In the genomic region with DNA sequence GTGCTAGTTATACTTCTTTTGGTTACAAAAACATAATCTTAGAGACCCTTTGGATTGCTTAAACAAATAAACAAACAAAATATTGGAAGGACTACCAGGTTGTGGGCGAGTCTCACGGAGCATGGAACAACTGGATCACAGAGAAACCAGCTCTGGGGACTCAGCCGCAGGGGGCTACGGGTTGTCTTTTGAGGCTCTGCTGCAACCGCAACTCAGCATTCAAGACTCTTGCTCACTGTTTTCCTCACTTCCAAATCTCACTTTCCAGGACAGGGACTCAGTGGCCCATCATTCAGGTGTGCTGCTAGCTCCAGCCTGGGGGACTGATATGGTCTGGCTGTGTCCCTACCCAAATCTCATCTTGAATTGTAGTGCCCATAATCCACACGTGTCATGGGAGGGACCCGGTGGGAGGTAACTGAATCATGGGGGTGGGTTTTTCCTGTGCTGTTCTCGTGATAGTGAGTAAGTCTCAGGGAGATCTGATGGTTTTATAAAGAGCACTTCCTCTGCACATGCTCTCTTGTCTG, we compare ENCODE assay signal across 4 cellular contexts. TPM values are rescaled to one million over a fixed set of nuclear protein-coding genes. Genes with fewer than 3 reads are reported as not detected.
"Had no signal": no experiment of that assay in that cellular context is flagged by ENCODE, and none has a peak within 500 bp of the region (broad histone marks: within the 10 kb centered on the region; RNA-seq: fewer than 3 reads in every experiment).

No MANE protein-coding gene starts in this region.

- H3K4me3 ChIP-seq: GM12878 had no signal

- ATAC-seq: GM12878 had no signal

- DNase-seq: GDM1, GF-D8 had no signal

RNA-seq across cellular contexts. Expression of a gene that starts 14.0 kb away (rescaled TPM):
- total RNA-seq: G401 had no signal
- polyA plus RNA-seq: GM12878 had no signal

RNA-seq across cellular contexts. Expression of a gene that starts 34.0 kb away (rescaled TPM):
- total RNA-seq: G401 had no signal
- polyA plus RNA-seq: GM12878 had no signal

RNA-seq across cellular contexts. Expression of a gene that starts 37.9 kb away (rescaled TPM):
- total RNA-seq: G401, GM12878 had no signal
- polyA plus RNA-seq: GM12878 had no signal
